In genomic region chr3:40505599-40506462, GRCh38 we compare ENCODE assay signal across 8 cellular contexts. TPM values are rescaled to one million over a fixed set of nuclear protein-coding genes. Genes with fewer than 3 reads are reported as not detected.
DNase-seq lines count a peak whose midpoint lies in the region; ATAC-seq and TF ChIP-seq lines count a peak whose summit lies in the region.

TSS of gene ZNF620 (plus strand) at chr3:40506039. CDS start at chr3:40506353, 314 bp downstream.

- peak; percentile 81 for ATAC-seq in GM19452 (IDR thresholded peaks at IDR 0.05; ENCODE audit: unreplicated experiment)
- peak; percentile 64 for ATAC-seq in activated T-helper 17 cell treated with anti-CD3 and anti-CD28 coated beads, Interleukin-2, amount 50 U/mL, for 72 hours (replicated peaks)
- peak; percentile 87 for ATAC-seq in stimulated activated naive CD8-positive, alpha-beta T cell treated with anti-CD3 and anti-CD28 coated beads, Interleukin-15, amount 100 ng/mL, for 72 hours

- no peaks in the 10 kb centered on the region for H3K27me3 Mint-ChIP-seq in CD4-positive, alpha-beta memory T cell
- H3K27me3 Mint-ChIP-seq in activated T-helper 17 cell treated with anti-CD3 and anti-CD28 coated beads, Interleukin-2, amount 50 U/mL, for 72 hours = no peaks in the 10 kb centered on the region
- H3K27me3 Mint-ChIP-seq in nephron (ENCODE audit: low read depth) = no peaks in the 10 kb centered on the region
- no peaks in the 10 kb centered on the region for H3K27me3 Mint-ChIP-seq in stimulated activated naive CD8-positive, alpha-beta T cell treated with anti-CD3 and anti-CD28 coated beads, Interleukin-15, amount 100 ng/mL, for 72 hours

- H3K4me1 ChIP-seq in CD4-positive, alpha-beta memory T cell (ENCODE audit: insufficient read depth, low read length) = peaks cover 8% of the 10 kb centered on the region

- no peaks in the 10 kb centered on the region for H3K9me3 ChIP-seq in CD4-positive, alpha-beta memory T cell (ENCODE audit: control insufficient read depth in 1 of 2, low read length in 2 of 2)

- H3K27ac ChIP-seq in CD4-positive, alpha-beta memory T cell (ENCODE audit: low read depth, low read length) = peak within 1 kb of the TSS; percentile 44

- no peaks in the 10 kb centered on the region for H3K36me3 ChIP-seq in CD4-positive, alpha-beta memory T cell (ENCODE audit: insufficient read depth, low read length)

- POLR2A ChIA-PET in CD4-positive, alpha-beta memory T cell (lab: Charles Lee; ENCODE audit: partially characterized antibody) = interaction anchor here (0.5 to 3.7 kb wide), 11 partner anchors 10 to 196 kb away, joined by 3 to 28 read pairs (median 6); partner anchors contain the start of genes EIF1B, RPL14, ZNF619 and ZNF621

- intact Hi-C loops in CD4-positive, alpha-beta memory T cell (cut with micrococcal nuclease) = loop anchor here (1.0 to 2.0 kb wide), 2 partner anchors 18 to 29 kb away; partner anchors contain the start of genes ZNF619 and ZNF621

- peak; percentile 30 for TF ChIP-seq CTCF in fibroblast of the aortic adventitia (IDR thresholded peaks at IDR 0.05; ENCODE audit: insufficient read depth, low read length)
- TF ChIP-seq CTCF in nephron (IDR thresholded peaks at IDR 0.05; ENCODE audit: unreplicated experiment in 3 of 3) = peak in 2 of 3 experiments; percentile 24 to 45

- H3K4me3 Mint-ChIP-seq in CD4-positive, alpha-beta memory T cell = peak within 1 kb of the TSS; percentile 95 to 98 (median 97)
- peak within 1 kb of the TSS; percentile 85 for H3K4me3 Mint-ChIP-seq in activated T-helper 17 cell treated with anti-CD3 and anti-CD28 coated beads, Interleukin-2, amount 50 U/mL, for 72 hours
- peak within 1 kb of the TSS; percentile 98 to 99 (median 98) for H3K4me3 Mint-ChIP-seq in nephron
- H3K4me3 Mint-ChIP-seq in stimulated activated naive CD8-positive, alpha-beta T cell treated with anti-CD3 and anti-CD28 coated beads, Interleukin-15, amount 100 ng/mL, for 72 hours = peak within 1 kb of the TSS; percentile 88 to 90

- H3K4me3 ChIP-seq in CD4-positive, alpha-beta memory T cell (ENCODE audit: low read length in 2 of 2) = peak within 1 kb of the TSS; percentile 74 to 92
- H3K4me3 ChIP-seq in fibroblast of the aortic adventitia (ENCODE audit: low read depth, low read length) = peak within 1 kb of the TSS; percentile 72

- H3K4me1 Mint-ChIP-seq in CD4-positive, alpha-beta memory T cell = peaks cover 8 to 21% (median 14%) of the 10 kb centered on the region in 4 donors
- peaks cover 11% of the 10 kb centered on the region for H3K4me1 Mint-ChIP-seq in activated T-helper 17 cell treated with anti-CD3 and anti-CD28 coated beads, Interleukin-2, amount 50 U/mL, for 72 hours
- H3K4me1 Mint-ChIP-seq in nephron = peaks cover 15% of the 10 kb centered on the region
- peaks cover 14% of the 10 kb centered on the region for H3K4me1 Mint-ChIP-seq in stimulated activated naive CD8-positive, alpha-beta T cell treated with anti-CD3 and anti-CD28 coated beads, Interleukin-15, amount 100 ng/mL, for 72 hours

- H3K9me3 Mint-ChIP-seq in CD4-positive, alpha-beta memory T cell = peaks cover 0 to 1% (median 0%) of the 10 kb centered on the region in 8 donors
- no peaks in the 10 kb centered on the region for H3K9me3 Mint-ChIP-seq in activated T-helper 17 cell treated with anti-CD3 and anti-CD28 coated beads, Interleukin-2, amount 50 U/mL, for 72 hours
- H3K9me3 Mint-ChIP-seq in nephron = no peaks in the 10 kb centered on the region
- H3K9me3 Mint-ChIP-seq in stimulated activated naive CD8-positive, alpha-beta T cell treated with anti-CD3 and anti-CD28 coated beads, Interleukin-15, amount 100 ng/mL, for 72 hours = no peaks in the 10 kb centered on the region

- H3K27me3 ChIP-seq in CD4-positive, alpha-beta memory T cell (ENCODE audit: insufficient read depth, low read length) = no peaks in the 10 kb centered on the region

- peak; percentile 26 to 57 (median 34) for DNase-seq in CD4-positive, alpha-beta memory T cell
- DNase-seq in HT-29 (ENCODE audit: low spot score) (peak; percentile 80), fibroblast of the aortic adventitia (ENCODE audit: low read depth) (peak; percentile 44)
- DNase-seq in stimulated activated naive CD8-positive, alpha-beta T cell treated with anti-CD3 and anti-CD28 coated beads, Interleukin-15, amount 100 ng/mL, for 72 hours = peak; percentile 40 to 56

- peak within 1 kb of the TSS; percentile 70 to 95 (median 92) for H3K27ac Mint-ChIP-seq in CD4-positive, alpha-beta memory T cell
- peak within 1 kb of the TSS; percentile 72 for H3K27ac Mint-ChIP-seq in activated T-helper 17 cell treated with anti-CD3 and anti-CD28 coated beads, Interleukin-2, amount 50 U/mL, for 72 hours
- peak within 1 kb of the TSS; percentile 82 to 98 (median 96) for H3K27ac Mint-ChIP-seq in nephron
- H3K27ac Mint-ChIP-seq in stimulated activated naive CD8-positive, alpha-beta T cell treated with anti-CD3 and anti-CD28 coated beads, Interleukin-15, amount 100 ng/mL, for 72 hours = peak within 1 kb of the TSS; percentile 91

- peaks cover 2 to 7% of the 10 kb centered on the region in 2 donors for H3K36me3 Mint-ChIP-seq in CD4-positive, alpha-beta memory T cell
- no peaks in the 10 kb centered on the region for H3K36me3 Mint-ChIP-seq in activated T-helper 17 cell treated with anti-CD3 and anti-CD28 coated beads, Interleukin-2, amount 50 U/mL, for 72 hours (ENCODE audit: low read depth)
- peaks cover 25% of the 10 kb centered on the region for H3K36me3 Mint-ChIP-seq in nephron (ENCODE audit: low read depth)

- CTCF ChIA-PET in CD4-positive, alpha-beta memory T cell (lab: Charles Lee; ENCODE audit: partially characterized antibody) = interaction anchor here (0.5 to 3.1 kb wide), 15 partner anchors 11 to 197 kb away, joined by 3 to 10 read pairs (median 3); partner anchors contain the start of genes EIF1B, RPL14 and ZNF619

TF ChIP-seq in PFSK-1, 5 proteins besides CTCF, POLR2A, EP300 and RAD21:
- peak; percentile 48; the same call in 1 of the 2 replicates for TF ChIP-seq POLR2AphosphoS5 (IDR thresholded peaks at IDR 0.05; ENCODE audit: low read depth, low read length)
- peak; percentile 37 for TF ChIP-seq FOXP2 (optimal IDR thresholded peaks at IDR 0.05; ENCODE audit: borderline replicate concordance, extremely low read depth, extremely low read length, insufficient read depth)
- TF ChIP-seq SIN3A (IDR thresholded peaks at IDR 0.05; ENCODE audit: borderline replicate concordance, insufficient read depth, low read length) = no peak
- TF ChIP-seq REST (IDR thresholded peaks at IDR 0.05; ENCODE audit: insufficient read depth in 1 of 2, low read depth in 2 of 2, low read length in 2 of 2) = no peak
- no peak for TF ChIP-seq TAF1 (IDR thresholded peaks at IDR 0.05; ENCODE audit: borderline replicate concordance, insufficient read depth, low read length)
TF ChIP-seq in PFSK-1: peak in this region for 2.

RNA-seq across cellular contexts. Expression of gene ZNF620, which starts in this region (rescaled TPM):
- 1 to 10 TPM; 3.7 to 3.8 TPM for total RNA-seq in CD4-positive, alpha-beta memory T cell
- polyA plus RNA-seq in CD4-positive, alpha-beta memory T cell = 1 to 10 TPM; 1.2 to 3.4 TPM
- total RNA-seq in HT-29 (2014; rRNA removed; shearing (Covaris generic)) = 2.1 and 2.8 TPM in 2 replicates
- 0.54 TPM for polyA plus RNA-seq in PFSK-1 (2012; ENCODE audit: insufficient read length, low read depth)
- total RNA-seq in activated T-helper 17 cell treated with anti-CD3 and anti-CD28 coated beads, Interleukin-2, amount 50 U/mL, for 72 hours = 1 to 10 TPM; 2.3 to 3.6 TPM
- total RNA-seq in fibroblast of the aortic adventitia (ENCODE audit: low replicate concordance) = 0.65 and 0.99 TPM in 2 replicates

Comparison
In these comparisons a context has a peak if more than half of its experiments do, and no peak if none do; other contexts are left out.
1. Peak in every context shown above with its lines: DNase-seq, ATAC-seq, H3K4me3 ChIP-seq and H3K27ac ChIP-seq.
2. Peak in DNase-seq and H3K4me3 ChIP-seq in fibroblast of the aortic adventitia; RNA of the gene not detected or under 1 TPM.